Comparison of ENCODE assay signal across 19 cellular contexts in the genomic region with DNA sequence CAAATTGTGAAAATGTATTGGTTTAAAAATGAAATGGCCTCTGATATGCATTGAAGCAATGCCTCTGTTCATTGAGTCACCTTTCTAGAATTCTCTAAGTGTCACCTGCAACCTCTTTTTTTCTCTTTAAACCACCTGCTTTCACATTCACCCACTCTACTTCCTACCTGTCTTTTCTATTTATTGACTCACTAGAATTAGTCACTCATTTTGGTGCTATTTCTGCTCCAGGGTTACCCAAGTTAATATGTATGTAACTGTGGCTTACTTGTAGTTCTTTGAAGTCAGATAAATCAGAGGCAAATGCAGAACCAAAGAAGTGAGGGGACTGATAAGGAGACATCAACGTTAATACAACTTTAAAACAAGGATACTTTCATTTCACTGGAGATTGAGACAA.
DNase-seq lines count a peak whose midpoint lies in the region; ATAC-seq, FAIRE-seq and TF ChIP-seq lines count a peak whose summit lies in the region.
"Had no signal": no experiment of that assay in that cellular context is flagged by ENCODE, and none has a peak within 500 bp of the region (broad histone marks: within the 10 kb centered on the region; RNA-seq: fewer than 3 reads in every experiment).

No MANE protein-coding gene starts in this region.

- H3K4me1 Mint-ChIP-seq in activated CD8-positive, alpha-beta T cell treated with anti-CD3 and anti-CD28 coated beads for 36 hours (ENCODE audit: low read depth): no peaks in the 10 kb centered on the region
- H3K4me1 Mint-ChIP-seq: CD4-positive, alpha-beta memory T cell had no signal

- H3K9me3 Mint-ChIP-seq in activated CD8-positive, alpha-beta T cell treated with anti-CD3 and anti-CD28 coated beads for 36 hours: no peaks in the 10 kb centered on the region

- FAIRE-seq in bronchial epithelial cell (lab: Jason Lieb, UNC): no peak
- FAIRE-seq: GM12891, GM18507, GM19239 had no signal

- H3K4me3 Mint-ChIP-seq in activated CD8-positive, alpha-beta T cell treated with anti-CD3 and anti-CD28 coated beads for 36 hours: no peak overlapping the region
- H3K4me3 Mint-ChIP-seq: CD4-positive, alpha-beta memory T cell had no signal

- no peaks in the 10 kb centered on the region for H3K36me3 Mint-ChIP-seq in activated CD8-positive, alpha-beta T cell treated with anti-CD3 and anti-CD28 coated beads for 36 hours (ENCODE audit: low read depth)
- H3K36me3 Mint-ChIP-seq: CD4-positive, alpha-beta memory T cell had no signal

- no peak overlapping the region for H3K4me3 ChIP-seq in bronchial epithelial cell (ENCODE audit: low read depth, low read length)

- DNase-seq in DMS79 treated with DMSO at 0.1 percent for 48 hours (lab: John Stamatoyannopoulos, UW) (peak; percentile 64), DMS79 (lab: John Stamatoyannopoulos, UW) (no peak), bronchial epithelial cell (ENCODE audit: low read depth) (peak; percentile 26), amniotic stem cell (lab: John Stamatoyannopoulos, UW) (no peak), SW480 (ENCODE audit: low spot score) (no peak)
- DNase-seq in activated CD8-positive, alpha-beta T cell treated with anti-CD3 and anti-CD28 coated beads for 36 hours: no peak
- DNase-seq in activated effector memory CD4-positive, alpha-beta T cell treated with anti-CD3 and anti-CD28 coated beads, Interleukin-2, amount 50 U/mL, for 16 hours: no peak
- DNase-seq: 8988T; BE2C; CD4-positive, alpha-beta memory T cell; GF-D8; GOT3; NCI-H1092 treated with DMSO at 0.1 percent for 48 hours; NCI-H524 treated with DMSO at 0.1 percent for 48 hours had no signal

- no peaks in the 10 kb centered on the region for H3K27me3 Mint-ChIP-seq in activated CD8-positive, alpha-beta T cell treated with anti-CD3 and anti-CD28 coated beads for 36 hours
- H3K27me3 Mint-ChIP-seq: CD4-positive, alpha-beta memory T cell had no signal

- H3K27ac Mint-ChIP-seq in activated CD8-positive, alpha-beta T cell treated with anti-CD3 and anti-CD28 coated beads for 36 hours: no peak overlapping the region
- H3K27ac Mint-ChIP-seq: CD4-positive, alpha-beta memory T cell had no signal

- ATAC-seq in HG03175 (IDR thresholded peaks at IDR 0.05; ENCODE audit: unreplicated experiment): peak; percentile 57
- no peak for ATAC-seq in activated CD8-positive, alpha-beta T cell treated with anti-CD3 and anti-CD28 coated beads for 36 hours
- ATAC-seq: Panc1 had no signal

- no peaks in the 10 kb centered on the region for H3K36me3 ChIP-seq in bronchial epithelial cell (ENCODE audit: control insufficient read depth, insufficient read depth, low read length)
- H3K36me3 ChIP-seq: BE2C had no signal

- intact Hi-C loops in activated CD8-positive, alpha-beta T cell treated with anti-CD3 and anti-CD28 coated beads for 36 hours (cut with micrococcal nuclease): no loop called here

- no peak for TF ChIP-seq CTCF in bronchial epithelial cell (IDR thresholded peaks at IDR 0.05; ENCODE audit: insufficient read depth, low read length, severe bottlenecking)
- no peak for TF ChIP-seq CTCF in activated CD8-positive, alpha-beta T cell treated with anti-CD3 and anti-CD28 coated beads for 36 hours (IDR thresholded peaks at IDR 0.05)

- H3K27me3 ChIP-seq in bronchial epithelial cell (ENCODE audit: control insufficient read depth, insufficient read depth, low read length): no peaks in the 10 kb centered on the region
- H3K27me3 ChIP-seq: BE2C had no signal

- CTCF ChIA-PET in activated CD8-positive, alpha-beta T cell treated with anti-CD3 and anti-CD28 coated beads for 36 hours (lab: Charles Lee): no interaction called here

- POLR2A ChIA-PET in activated CD8-positive, alpha-beta T cell treated with anti-CD3 and anti-CD28 coated beads for 36 hours (lab: Charles Lee): no interaction called here

Comparison
In these comparisons a context has a peak if more than half of its experiments do, and no peak if none do; other contexts are left out.
1. DNase-seq: peak in DMS79 treated with DMSO at 0.1 percent for 48 hours (single experiment) and bronchial epithelial cell (single experiment); none in DMS79 (single experiment), activated CD8-positive, alpha-beta T cell treated with anti-CD3 and anti-CD28 coated beads for 36 hours (single experiment), amniotic stem cell (single experiment), activated effector memory CD4-positive, alpha-beta T cell treated with anti-CD3 and anti-CD28 coated beads, Interleukin-2, amount 50 U/mL, for 16 hours (single experiment) and SW480 (single experiment).